In the genomic region with DNA sequence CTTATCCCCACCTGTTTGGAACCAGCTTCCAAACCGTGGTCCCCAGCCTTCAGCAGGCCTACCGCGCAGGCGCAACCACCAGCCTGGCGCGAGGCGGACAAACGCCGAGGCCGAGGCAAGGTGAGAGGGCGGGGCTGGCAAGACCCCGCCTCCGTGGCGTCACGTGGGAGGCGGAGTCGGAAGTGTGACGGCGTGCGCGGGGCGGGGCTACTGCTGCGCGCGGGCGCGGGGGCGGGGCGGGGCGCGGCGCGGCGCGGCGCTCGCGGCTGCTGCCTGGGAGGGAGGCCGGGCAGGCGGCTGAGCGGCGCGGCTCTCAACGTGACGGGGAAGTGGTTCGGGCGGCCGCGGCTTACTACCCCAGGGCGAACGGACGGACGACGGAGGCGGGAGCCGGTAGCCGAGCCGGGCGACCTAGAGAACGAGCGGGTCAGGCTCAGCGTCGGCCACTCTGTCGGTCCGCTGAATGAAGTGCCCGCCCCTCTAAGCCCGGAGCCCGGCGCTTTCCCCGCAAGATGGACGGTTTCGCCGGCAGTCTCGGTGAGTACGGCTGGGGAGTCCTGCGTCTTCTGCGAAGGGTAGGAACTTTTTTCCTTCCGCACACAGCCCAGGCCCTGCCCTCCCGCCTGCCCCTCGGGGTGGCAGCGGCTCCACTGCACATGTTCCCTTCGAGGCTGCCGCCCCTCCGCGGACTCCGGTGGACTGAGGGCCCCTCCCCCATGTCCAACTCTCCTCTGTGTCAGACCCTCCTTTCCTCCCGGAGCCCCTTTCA, we compare ENCODE assay signal across 1 cellular context.
A peak's percentile ranks its signal among the peaks of the same experiment; 100 is the strongest.
TF ChIP-seq lines count a peak whose summit lies in the region.

A gene with protein sequence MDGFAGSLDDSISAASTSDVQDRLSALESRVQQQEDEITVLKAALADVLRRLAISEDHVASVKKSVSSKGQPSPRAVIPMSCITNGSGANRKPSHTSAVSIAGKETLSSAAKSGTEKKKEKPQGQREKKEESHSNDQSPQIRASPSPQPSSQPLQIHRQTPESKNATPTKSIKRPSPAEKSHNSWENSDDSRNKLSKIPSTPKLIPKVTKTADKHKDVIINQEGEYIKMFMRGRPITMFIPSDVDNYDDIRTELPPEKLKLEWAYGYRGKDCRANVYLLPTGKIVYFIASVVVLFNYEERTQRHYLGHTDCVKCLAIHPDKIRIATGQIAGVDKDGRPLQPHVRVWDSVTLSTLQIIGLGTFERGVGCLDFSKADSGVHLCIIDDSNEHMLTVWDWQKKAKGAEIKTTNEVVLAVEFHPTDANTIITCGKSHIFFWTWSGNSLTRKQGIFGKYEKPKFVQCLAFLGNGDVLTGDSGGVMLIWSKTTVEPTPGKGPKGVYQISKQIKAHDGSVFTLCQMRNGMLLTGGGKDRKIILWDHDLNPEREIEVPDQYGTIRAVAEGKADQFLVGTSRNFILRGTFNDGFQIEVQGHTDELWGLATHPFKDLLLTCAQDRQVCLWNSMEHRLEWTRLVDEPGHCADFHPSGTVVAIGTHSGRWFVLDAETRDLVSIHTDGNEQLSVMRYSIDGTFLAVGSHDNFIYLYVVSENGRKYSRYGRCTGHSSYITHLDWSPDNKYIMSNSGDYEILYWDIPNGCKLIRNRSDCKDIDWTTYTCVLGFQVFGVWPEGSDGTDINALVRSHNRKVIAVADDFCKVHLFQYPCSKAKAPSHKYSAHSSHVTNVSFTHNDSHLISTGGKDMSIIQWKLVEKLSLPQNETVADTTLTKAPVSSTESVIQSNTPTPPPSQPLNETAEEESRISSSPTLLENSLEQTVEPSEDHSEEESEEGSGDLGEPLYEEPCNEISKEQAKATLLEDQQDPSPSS (plus strand): TSS at position 254 of the 769 bp plus-strand sequence. CDS start 259 bp downstream, at position 513.

TF ChIP-seq in HepG2, 621 proteins besides CTCF, POLR2A, EP300 and RAD21 (continued from another document and continues in another):
- TF ChIP-seq DNMT3B (CRISPR knock-in tag; conservative IDR thresholded peaks at IDR 0.05) (peak; percentile 42; the same call in 1 of the 2 replicates), ZBTB3 (CRISPR knock-in tag; IDR thresholded peaks at IDR 0.05; ENCODE audit: borderline replicate concordance, low read depth) (peak; percentile 80; the same call in 1 of the 2 replicates), RFXAP (CRISPR knock-in tag; IDR thresholded peaks at IDR 0.05; ENCODE audit: borderline replicate concordance) (peak; percentile 86), KLF12 (CRISPR knock-in tag; IDR thresholded peaks at IDR 0.05; ENCODE audit: borderline replicate concordance) (0 out of 2 replicates have a peak, but pooled peaks have one; percentile 31), SALL1 (CRISPR knock-in tag; IDR thresholded peaks at IDR 0.05) (peak; percentile 83), ARNTL (CRISPR knock-in tag; IDR thresholded peaks at IDR 0.05) (no peak; the same call in 1 of the 2 replicates), ZMYM2 (CRISPR knock-in tag; IDR thresholded peaks at IDR 0.05) (no peak), ZNF34 (CRISPR knock-in tag; IDR thresholded peaks at IDR 0.05; ENCODE audit: borderline replicate concordance) (peak; percentile 96), POLR2G (IDR thresholded peaks at IDR 0.05; ENCODE audit: low read depth, low read length) (peak; percentile 72), FOXC1 (CRISPR knock-in tag; IDR thresholded peaks at IDR 0.05; ENCODE audit: borderline replicate concordance) (peak; percentile 12; the same call in 1 of the 2 replicates), MAFF (IDR thresholded peaks at IDR 0.05; ENCODE audit: low read depth, low read length) (no peak), ZNF234 (CRISPR knock-in tag; conservative IDR thresholded peaks at IDR 0.05) (peak; percentile 97), ZNF564 (CRISPR knock-in tag; IDR thresholded peaks at IDR 0.05) (peak; percentile 86; the same call in 1 of the 2 replicates), SAFB2 (CRISPR knock-in tag; IDR thresholded peaks at IDR 0.05; ENCODE audit: borderline replicate concordance, low read depth) (peak; percentile 90), ZSCAN30 (CRISPR knock-in tag; IDR thresholded peaks at IDR 0.05) (peak; percentile 42; the same call in 1 of the 2 replicates), NR1H2 (CRISPR knock-in tag; IDR thresholded peaks at IDR 0.05; ENCODE audit: borderline replicate concordance, low read depth) (no peak), HIVEP1 (CRISPR knock-in tag; IDR thresholded peaks at IDR 0.05) (no peak), FOXA1 (IDR thresholded peaks at IDR 0.05) (no peak), FOXA1 (CRISPR knock-in tag; IDR thresholded peaks at IDR 0.05) (peak; percentile 6; the same call in 1 of the 2 replicates), ZNF235 (CRISPR knock-in tag; IDR thresholded peaks at IDR 0.05; ENCODE audit: borderline replicate concordance) (peak; percentile 87; the same call in 1 of the 2 replicates), NKX3-1 (CRISPR knock-in tag; IDR thresholded peaks at IDR 0.05) (peak; percentile 48; the same call in 1 of the 2 replicates), NCOA5 (CRISPR knock-in tag; IDR thresholded peaks at IDR 0.05) (no peak), RARA (CRISPR knock-in tag; IDR thresholded peaks at IDR 0.05) (peak; percentile 64), ZNF782 (CRISPR knock-in tag; IDR thresholded peaks at IDR 0.05; ENCODE audit: borderline replicate concordance) (peak; percentile 90; the same call in 1 of the 2 replicates), ZNF775 (CRISPR knock-in tag; IDR thresholded peaks at IDR 0.05; ENCODE audit: borderline replicate concordance) (0 out of 2 replicates have a peak, but pooled peaks have one; percentile 20), CBX1 (IDR thresholded peaks at IDR 0.05; ENCODE audit: low read depth) (peak; percentile 76), SIN3A (IDR thresholded peaks at IDR 0.05; ENCODE audit: borderline replicate concordance, low read depth, low read length) (peak; percentile 80; the same call in 1 of the 2 replicates)
- TF ChIP-seq, protein P1, sequence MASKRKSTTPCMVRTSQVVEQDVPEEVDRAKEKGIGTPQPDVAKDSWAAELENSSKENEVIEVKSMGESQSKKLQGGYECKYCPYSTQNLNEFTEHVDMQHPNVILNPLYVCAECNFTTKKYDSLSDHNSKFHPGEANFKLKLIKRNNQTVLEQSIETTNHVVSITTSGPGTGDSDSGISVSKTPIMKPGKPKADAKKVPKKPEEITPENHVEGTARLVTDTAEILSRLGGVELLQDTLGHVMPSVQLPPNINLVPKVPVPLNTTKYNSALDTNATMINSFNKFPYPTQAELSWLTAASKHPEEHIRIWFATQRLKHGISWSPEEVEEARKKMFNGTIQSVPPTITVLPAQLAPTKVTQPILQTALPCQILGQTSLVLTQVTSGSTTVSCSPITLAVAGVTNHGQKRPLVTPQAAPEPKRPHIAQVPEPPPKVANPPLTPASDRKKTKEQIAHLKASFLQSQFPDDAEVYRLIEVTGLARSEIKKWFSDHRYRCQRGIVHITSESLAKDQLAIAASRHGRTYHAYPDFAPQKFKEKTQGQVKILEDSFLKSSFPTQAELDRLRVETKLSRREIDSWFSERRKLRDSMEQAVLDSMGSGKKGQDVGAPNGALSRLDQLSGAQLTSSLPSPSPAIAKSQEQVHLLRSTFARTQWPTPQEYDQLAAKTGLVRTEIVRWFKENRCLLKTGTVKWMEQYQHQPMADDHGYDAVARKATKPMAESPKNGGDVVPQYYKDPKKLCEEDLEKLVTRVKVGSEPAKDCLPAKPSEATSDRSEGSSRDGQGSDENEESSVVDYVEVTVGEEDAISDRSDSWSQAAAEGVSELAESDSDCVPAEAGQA (IDR thresholded peaks at IDR 0.05; ENCODE audit: low read depth), result 0 out of 2 replicates have a peak, but pooled peaks have one; percentile 29
- TF ChIP-seq, protein P1 (CRISPR knock-in tag; IDR thresholded peaks at IDR 0.05; ENCODE audit: borderline replicate concordance), result peak; percentile 62; the same call in 1 of the 2 replicates
- TF ChIP-seq, protein P2, sequence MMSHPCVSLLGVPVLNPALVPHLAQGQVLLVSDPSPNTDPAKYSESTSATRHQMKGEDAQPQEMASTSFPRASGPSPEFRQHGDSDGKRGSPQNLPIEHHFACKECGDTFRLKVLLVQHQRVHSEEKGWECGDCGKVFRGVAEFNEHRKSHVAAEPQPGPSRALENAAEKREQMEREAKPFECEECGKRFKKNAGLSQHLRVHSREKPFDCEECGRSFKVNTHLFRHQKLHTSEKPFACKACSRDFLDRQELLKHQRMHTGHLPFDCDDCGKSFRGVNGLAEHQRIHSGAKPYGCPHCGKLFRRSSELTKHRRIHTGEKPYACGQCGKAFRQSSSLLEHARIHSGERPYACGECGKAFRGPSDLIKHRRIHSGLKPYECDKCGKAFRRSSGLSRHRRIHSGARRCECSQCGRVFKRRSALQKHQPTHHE (CRISPR knock-in tag; IDR thresholded peaks at IDR 0.05; ENCODE audit: borderline replicate concordance), result peak; percentile 61; the same call in 1 of the 2 replicates
- TF ChIP-seq, protein P3, sequence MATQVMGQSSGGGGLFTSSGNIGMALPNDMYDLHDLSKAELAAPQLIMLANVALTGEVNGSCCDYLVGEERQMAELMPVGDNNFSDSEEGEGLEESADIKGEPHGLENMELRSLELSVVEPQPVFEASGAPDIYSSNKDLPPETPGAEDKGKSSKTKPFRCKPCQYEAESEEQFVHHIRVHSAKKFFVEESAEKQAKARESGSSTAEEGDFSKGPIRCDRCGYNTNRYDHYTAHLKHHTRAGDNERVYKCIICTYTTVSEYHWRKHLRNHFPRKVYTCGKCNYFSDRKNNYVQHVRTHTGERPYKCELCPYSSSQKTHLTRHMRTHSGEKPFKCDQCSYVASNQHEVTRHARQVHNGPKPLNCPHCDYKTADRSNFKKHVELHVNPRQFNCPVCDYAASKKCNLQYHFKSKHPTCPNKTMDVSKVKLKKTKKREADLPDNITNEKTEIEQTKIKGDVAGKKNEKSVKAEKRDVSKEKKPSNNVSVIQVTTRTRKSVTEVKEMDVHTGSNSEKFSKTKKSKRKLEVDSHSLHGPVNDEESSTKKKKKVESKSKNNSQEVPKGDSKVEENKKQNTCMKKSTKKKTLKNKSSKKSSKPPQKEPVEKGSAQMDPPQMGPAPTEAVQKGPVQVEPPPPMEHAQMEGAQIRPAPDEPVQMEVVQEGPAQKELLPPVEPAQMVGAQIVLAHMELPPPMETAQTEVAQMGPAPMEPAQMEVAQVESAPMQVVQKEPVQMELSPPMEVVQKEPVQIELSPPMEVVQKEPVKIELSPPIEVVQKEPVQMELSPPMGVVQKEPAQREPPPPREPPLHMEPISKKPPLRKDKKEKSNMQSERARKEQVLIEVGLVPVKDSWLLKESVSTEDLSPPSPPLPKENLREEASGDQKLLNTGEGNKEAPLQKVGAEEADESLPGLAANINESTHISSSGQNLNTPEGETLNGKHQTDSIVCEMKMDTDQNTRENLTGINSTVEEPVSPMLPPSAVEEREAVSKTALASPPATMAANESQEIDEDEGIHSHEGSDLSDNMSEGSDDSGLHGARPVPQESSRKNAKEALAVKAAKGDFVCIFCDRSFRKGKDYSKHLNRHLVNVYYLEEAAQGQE (IDR thresholded peaks at IDR 0.05; ENCODE audit: borderline replicate concordance in 1 of 2, low read depth in 1 of 2, low read length in 2 of 2), result peak in 1 of 2 experiments; percentile 70; a peak in 2 of 4 replicates
- TF ChIP-seq, protein P4, sequence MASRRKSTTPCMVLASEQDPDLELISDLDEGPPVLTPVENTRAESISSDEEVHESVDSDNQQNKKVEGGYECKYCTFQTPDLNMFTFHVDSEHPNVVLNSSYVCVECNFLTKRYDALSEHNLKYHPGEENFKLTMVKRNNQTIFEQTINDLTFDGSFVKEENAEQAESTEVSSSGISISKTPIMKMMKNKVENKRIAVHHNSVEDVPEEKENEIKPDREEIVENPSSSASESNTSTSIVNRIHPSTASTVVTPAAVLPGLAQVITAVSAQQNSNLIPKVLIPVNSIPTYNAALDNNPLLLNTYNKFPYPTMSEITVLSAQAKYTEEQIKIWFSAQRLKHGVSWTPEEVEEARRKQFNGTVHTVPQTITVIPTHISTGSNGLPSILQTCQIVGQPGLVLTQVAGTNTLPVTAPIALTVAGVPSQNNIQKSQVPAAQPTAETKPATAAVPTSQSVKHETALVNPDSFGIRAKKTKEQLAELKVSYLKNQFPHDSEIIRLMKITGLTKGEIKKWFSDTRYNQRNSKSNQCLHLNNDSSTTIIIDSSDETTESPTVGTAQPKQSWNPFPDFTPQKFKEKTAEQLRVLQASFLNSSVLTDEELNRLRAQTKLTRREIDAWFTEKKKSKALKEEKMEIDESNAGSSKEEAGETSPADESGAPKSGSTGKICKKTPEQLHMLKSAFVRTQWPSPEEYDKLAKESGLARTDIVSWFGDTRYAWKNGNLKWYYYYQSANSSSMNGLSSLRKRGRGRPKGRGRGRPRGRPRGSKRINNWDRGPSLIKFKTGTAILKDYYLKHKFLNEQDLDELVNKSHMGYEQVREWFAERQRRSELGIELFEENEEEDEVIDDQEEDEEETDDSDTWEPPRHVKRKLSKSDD (CRISPR knock-in tag; IDR thresholded peaks at IDR 0.05; ENCODE audit: low read depth), result peak; percentile 70; the same call in 1 of the 2 replicates
- TF ChIP-seq, protein P5, sequence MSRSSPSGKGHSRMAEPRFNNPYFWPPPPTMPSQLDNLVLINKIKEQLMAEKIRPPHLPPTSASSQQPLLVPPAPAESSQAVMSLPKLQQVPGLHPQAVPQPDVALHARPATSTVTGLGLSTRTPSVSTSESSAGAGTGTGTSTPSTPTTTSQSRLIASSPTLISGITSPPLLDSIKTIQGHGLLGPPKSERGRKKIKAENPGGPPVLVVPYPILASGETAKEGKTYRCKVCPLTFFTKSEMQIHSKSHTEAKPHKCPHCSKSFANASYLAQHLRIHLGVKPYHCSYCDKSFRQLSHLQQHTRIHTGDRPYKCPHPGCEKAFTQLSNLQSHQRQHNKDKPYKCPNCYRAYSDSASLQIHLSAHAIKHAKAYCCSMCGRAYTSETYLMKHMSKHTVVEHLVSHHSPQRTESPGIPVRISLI (CRISPR knock-in tag; IDR thresholded peaks at IDR 0.05; ENCODE audit: borderline replicate concordance), result no peak
- TF ChIP-seq, protein P6, sequence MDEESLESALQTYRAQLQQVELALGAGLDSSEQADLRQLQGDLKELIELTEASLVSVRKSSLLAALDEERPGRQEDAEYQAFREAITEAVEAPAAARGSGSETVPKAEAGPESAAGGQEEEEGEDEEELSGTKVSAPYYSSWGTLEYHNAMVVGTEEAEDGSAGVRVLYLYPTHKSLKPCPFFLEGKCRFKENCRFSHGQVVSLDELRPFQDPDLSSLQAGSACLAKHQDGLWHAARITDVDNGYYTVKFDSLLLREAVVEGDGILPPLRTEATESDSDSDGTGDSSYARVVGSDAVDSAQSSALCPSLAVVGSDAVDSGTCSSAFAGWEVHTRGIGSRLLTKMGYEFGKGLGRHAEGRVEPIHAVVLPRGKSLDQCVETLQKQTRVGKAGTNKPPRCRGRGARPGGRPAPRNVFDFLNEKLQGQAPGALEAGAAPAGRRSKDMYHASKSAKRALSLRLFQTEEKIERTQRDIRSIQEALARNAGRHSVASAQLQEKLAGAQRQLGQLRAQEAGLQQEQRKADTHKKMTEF (CRISPR knock-in tag; IDR thresholded peaks at IDR 0.05), result peak; percentile 82; the same call in 1 of the 2 replicates
